21 cellular contexts compared by ENCODE assay signal in genomic region chr10:78393094-78393493, GRCh38.
"Had no signal": no experiment of that assay in that cellular context is flagged by ENCODE, and none has a peak within 500 bp of the region (broad histone marks: within the 10 kb centered on the region; RNA-seq: fewer than 3 reads in every experiment).

No MANE protein-coding gene starts in this region.

- H3K27ac ChIP-seq: SJCRH30 had no signal

- ATAC-seq: HepG2, SK-N-SH treated with all-trans-retinoic acid at 6 μM for 48 hours had no signal

- H3K4me1 ChIP-seq: SJCRH30 had no signal

- FAIRE-seq: HepG2, RCC 7860 had no signal

- H3K9me3 ChIP-seq: SJCRH30 had no signal

- H3K36me3 ChIP-seq: SJCRH30 had no signal

- H3K4me3 ChIP-seq: SJCRH30 had no signal

- DNase-seq: IMR-90, Karpas-422, KG1, MM.1S, NCI-H1092 treated with DMSO at 0.1 percent for 48 hours, NCI-H1436, NCI-H187, NCI-H2029, NCI-H2081 treated with DMSO at 0.1 percent for 48 hours, NCI-H2171, NCI-H226, NCI-H446, NCI-H510A, NCI-H524 treated with DMSO at 0.1 percent for 48 hours, NCI-H82, RPMI8226, SHP77 treated with DMSO at 0.1 percent for 48 hours, SJCRH30 had no signal
